In the genomic region with DNA sequence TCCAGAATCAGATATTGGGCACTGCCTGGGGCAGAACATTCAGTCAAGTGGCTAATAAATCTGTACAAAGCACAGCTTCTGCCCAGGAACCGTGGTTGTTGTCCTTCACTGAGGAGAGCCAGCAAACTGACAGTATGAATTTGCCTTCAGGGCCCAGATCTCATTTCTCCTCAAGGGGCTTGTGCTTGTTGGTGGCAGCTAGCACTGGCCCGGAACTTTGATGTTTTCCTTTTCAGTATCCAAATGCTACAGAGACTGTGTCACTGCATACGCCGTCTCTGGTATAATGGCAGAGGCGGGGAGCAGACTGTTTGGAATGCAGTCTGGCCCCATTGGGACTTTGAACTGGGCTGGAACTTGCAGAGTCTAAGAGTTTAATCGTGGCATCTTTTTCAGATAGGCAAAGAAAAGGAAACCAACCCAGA, we compare ENCODE assay signal across 1 cellular context.
TF ChIP-seq lines count a peak whose summit lies in the region.

No MANE protein-coding gene starts in this region.

TF ChIP-seq in GM23338, 12 proteins besides CTCF, POLR2A, EP300 and RAD21 (continued from another document):
- TF ChIP-seq ZNF462 (CRISPR knock-in tag; IDR thresholded peaks at IDR 0.05): no peak
- TF ChIP-seq, protein P1, sequence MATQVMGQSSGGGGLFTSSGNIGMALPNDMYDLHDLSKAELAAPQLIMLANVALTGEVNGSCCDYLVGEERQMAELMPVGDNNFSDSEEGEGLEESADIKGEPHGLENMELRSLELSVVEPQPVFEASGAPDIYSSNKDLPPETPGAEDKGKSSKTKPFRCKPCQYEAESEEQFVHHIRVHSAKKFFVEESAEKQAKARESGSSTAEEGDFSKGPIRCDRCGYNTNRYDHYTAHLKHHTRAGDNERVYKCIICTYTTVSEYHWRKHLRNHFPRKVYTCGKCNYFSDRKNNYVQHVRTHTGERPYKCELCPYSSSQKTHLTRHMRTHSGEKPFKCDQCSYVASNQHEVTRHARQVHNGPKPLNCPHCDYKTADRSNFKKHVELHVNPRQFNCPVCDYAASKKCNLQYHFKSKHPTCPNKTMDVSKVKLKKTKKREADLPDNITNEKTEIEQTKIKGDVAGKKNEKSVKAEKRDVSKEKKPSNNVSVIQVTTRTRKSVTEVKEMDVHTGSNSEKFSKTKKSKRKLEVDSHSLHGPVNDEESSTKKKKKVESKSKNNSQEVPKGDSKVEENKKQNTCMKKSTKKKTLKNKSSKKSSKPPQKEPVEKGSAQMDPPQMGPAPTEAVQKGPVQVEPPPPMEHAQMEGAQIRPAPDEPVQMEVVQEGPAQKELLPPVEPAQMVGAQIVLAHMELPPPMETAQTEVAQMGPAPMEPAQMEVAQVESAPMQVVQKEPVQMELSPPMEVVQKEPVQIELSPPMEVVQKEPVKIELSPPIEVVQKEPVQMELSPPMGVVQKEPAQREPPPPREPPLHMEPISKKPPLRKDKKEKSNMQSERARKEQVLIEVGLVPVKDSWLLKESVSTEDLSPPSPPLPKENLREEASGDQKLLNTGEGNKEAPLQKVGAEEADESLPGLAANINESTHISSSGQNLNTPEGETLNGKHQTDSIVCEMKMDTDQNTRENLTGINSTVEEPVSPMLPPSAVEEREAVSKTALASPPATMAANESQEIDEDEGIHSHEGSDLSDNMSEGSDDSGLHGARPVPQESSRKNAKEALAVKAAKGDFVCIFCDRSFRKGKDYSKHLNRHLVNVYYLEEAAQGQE (IDR thresholded peaks at IDR 0.05; ENCODE audit: unreplicated experiment): no peak
- no peak for TF ChIP-seq EZH2 (IDR thresholded peaks at IDR 0.05; ENCODE audit: low read depth, unreplicated experiment)
- TF ChIP-seq JUNB (IDR thresholded peaks at IDR 0.05; ENCODE audit: unreplicated experiment): no peak
- TF ChIP-seq STAT1 (IDR thresholded peaks at IDR 0.05; ENCODE audit: unreplicated experiment): no peak
- no peak for TF ChIP-seq CREB1 (CRISPR knock-in tag; IDR thresholded peaks at IDR 0.05; ENCODE audit: low read depth)
TF ChIP-seq in GM23338: peak in this region for 0.
